1 cellular context compared by ENCODE assay signal in the genomic region with DNA sequence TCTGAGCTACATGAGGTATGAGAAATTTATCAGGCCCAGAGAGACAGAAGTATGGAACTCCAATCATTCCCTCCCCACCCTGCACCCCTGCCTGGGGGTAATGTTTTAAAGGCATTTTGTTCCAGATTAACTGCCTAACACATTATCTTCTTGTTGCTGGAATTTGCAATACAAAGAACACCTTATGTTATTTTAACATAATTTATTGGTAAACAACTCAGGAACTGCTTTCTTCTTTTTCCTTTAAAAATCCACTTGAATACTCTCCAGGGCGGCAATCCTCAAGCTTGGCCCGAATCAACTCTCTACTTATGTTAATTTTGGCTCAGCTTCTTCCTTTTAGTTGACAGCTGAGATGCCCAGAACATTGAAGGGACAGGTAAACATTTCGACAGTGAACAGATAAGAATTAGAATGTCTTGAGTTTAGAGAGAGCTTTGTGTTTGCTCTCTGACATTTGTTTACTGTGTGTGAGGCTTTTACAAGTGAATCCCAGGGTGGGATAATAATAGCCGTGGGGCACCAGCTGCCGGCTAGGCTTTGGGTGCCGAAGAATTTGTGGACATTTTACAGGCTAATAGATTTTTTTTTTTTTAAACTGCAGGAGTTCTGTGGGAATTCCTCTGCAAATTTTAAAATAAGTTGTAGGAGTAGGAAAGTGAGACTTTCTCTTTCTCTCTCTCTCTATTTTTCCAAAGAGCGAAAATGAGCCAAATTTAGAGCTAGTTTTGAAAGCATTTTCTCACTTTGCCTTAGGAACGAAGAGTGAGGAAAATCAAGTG.
TF ChIP-seq lines count a peak whose summit lies in the region.

No MANE protein-coding gene starts in this region.

TF ChIP-seq in K562, 482 proteins besides CTCF, POLR2A, EP300 and RAD21 (continued from another document):
- TF ChIP-seq, protein P1, sequence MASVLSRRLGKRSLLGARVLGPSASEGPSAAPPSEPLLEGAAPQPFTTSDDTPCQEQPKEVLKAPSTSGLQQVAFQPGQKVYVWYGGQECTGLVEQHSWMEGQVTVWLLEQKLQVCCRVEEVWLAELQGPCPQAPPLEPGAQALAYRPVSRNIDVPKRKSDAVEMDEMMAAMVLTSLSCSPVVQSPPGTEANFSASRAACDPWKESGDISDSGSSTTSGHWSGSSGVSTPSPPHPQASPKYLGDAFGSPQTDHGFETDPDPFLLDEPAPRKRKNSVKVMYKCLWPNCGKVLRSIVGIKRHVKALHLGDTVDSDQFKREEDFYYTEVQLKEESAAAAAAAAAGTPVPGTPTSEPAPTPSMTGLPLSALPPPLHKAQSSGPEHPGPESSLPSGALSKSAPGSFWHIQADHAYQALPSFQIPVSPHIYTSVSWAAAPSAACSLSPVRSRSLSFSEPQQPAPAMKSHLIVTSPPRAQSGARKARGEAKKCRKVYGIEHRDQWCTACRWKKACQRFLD (CRISPR knock-in tag; IDR thresholded peaks at IDR 0.05): peak; percentile 46
- TF ChIP-seq, protein P2, sequence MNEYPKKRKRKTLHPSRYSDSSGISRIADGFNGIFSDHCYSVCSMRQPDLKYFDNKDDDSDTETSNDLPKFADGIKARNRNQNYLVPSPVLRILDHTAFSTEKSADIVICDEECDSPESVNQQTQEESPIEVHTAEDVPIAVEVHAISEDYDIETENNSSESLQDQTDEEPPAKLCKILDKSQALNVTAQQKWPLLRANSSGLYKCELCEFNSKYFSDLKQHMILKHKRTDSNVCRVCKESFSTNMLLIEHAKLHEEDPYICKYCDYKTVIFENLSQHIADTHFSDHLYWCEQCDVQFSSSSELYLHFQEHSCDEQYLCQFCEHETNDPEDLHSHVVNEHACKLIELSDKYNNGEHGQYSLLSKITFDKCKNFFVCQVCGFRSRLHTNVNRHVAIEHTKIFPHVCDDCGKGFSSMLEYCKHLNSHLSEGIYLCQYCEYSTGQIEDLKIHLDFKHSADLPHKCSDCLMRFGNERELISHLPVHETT (CRISPR knock-in tag; conservative IDR thresholded peaks at IDR 0.05 in 1 of 2, IDR thresholded peaks at IDR 0.05 in 1 of 2): no peak
- peak; percentile 63; the same call in 1 of the 2 replicates for TF ChIP-seq ZNF175 (CRISPR knock-in tag; IDR thresholded peaks at IDR 0.05; ENCODE audit: low read depth)
